Comparison of ENCODE assay signal across 28 cellular contexts in the genomic region with DNA sequence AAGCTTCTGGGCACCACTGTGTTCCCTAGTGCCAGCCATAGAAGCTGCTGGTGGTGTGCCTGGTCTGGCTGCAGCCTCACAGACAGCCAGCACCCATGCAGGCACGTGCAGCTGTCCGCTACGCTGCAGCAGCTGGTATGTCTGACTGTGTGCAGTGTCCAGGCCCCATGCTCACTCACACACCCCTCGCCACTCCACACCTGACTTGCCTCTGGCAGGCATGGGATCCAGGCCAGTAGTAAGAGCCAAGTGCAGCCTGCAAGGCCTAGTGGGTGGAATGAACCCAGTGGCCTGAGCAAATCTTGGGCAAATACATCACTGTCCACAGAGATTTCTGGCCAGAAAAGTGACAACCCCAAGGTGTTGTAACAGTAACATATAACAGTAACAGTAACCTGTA.
"Had no signal": no experiment of that assay in that cellular context is flagged by ENCODE, and none has a peak within 500 bp of the region (broad histone marks: within the 10 kb centered on the region; RNA-seq: fewer than 3 reads in every experiment).

No MANE protein-coding gene starts in this region.

- H3K4me2 ChIP-seq: neural progenitor cell had no signal

- H3K9me3 ChIP-seq: ovary, suprapubic skin, thoracic aorta, tibial artery, upper lobe of right lung had no signal

- H3K4me1 ChIP-seq: left lung, neural progenitor cell, sigmoid colon, suprapubic skin, tibial artery, upper lobe of right lung had no signal

- H3K27me3 ChIP-seq: left lung, ovary, sigmoid colon, suprapubic skin, tibial artery, upper lobe of right lung had no signal

- H3K27ac ChIP-seq: left lung, neural progenitor cell, ovary, sigmoid colon, suprapubic skin, thoracic aorta, tibial artery, upper lobe of right lung had no signal

- H3K4me1 Mint-ChIP-seq: mesothelial cell of epicardium; naive B cell; natural killer cell; nephron progenitor cell; neural progenitor cell; stimulated activated naive B cell treated with anti-CD40 and anti-IgM and Interleukin-4, amounts not matched to agents 10 μg/mL and 1 μg/mL and 100 μg/mL, for 72 hours had no signal

- H2AFZ ChIP-seq: neural progenitor cell had no signal

- H3K4me3 Mint-ChIP-seq: mesothelial cell of epicardium; naive B cell; natural killer cell; nephron progenitor cell; neural progenitor cell; stimulated activated naive B cell treated with anti-CD40 and anti-IgM and Interleukin-4, amounts not matched to agents 10 μg/mL and 1 μg/mL and 100 μg/mL, for 72 hours had no signal

- H3K36me3 ChIP-seq: left lung, neural progenitor cell, ovary, sigmoid colon, suprapubic skin, thoracic aorta, upper lobe of right lung had no signal

- ATAC-seq: left lung; natural killer cell; right cardiac atrium; stimulated activated naive B cell treated with anti-CD40 and anti-IgM and Interleukin-4, amounts not matched to agents 10 μg/mL and 1 μg/mL and 100 μg/mL, for 72 hours; stimulated activated naive CD8-positive, alpha-beta T cell treated with anti-CD3 and anti-CD28 coated beads, Interleukin-15, Interleukin-2, amounts not matched to agents 100 U/mL and 50 U/mL, for 24 hours had no signal

- H3K9ac ChIP-seq: neural progenitor cell had no signal

- H3K27ac Mint-ChIP-seq: mesothelial cell of epicardium; naive B cell; natural killer cell; nephron progenitor cell; neural progenitor cell; progenitor cell of endocrine pancreas; stimulated activated naive B cell treated with anti-CD40 and anti-IgM and Interleukin-4, amounts not matched to agents 10 μg/mL and 1 μg/mL and 100 μg/mL, for 72 hours had no signal

- H3K9me3 Mint-ChIP-seq: mesothelial cell of epicardium had no signal

- H3K36me3 Mint-ChIP-seq: natural killer cell, neural progenitor cell had no signal

- DNase-seq: head of caudate nucleus; hippocampal formation; kidney glomerular epithelial cell; left cardiac atrium; naive B cell; natural killer cell; nephron progenitor cell; ovary; retina; right cardiac atrium; sigmoid colon; small intestine; stimulated activated CD4-positive, alpha-beta T cell treated with anti-CD3 and anti-CD28 coated beads, Interleukin-1b, Interleukin-23, amount 100 ng/mL, for 48 hours; stimulated activated CD4-positive, alpha-beta T cell treated with anti-CD3 and anti-CD28 coated beads, Interleukin-2, amount 100 ng/mL, for 48 hours; stimulated activated CD4-positive, alpha-beta T cell treated with anti-CD3 and anti-CD28 coated beads, Interleukin-4, amount 100 ng/mL, for 4 hours; stimulated activated CD8-positive, alpha-beta memory T cell treated with anti-CD3 and anti-CD28 coated beads, Interleukin-4, amount 100 ng/mL, for 48 hours; stimulated activated naive B cell treated with anti-CD40 and anti-IgM and Interleukin-4, amounts not matched to agents 10 μg/mL and 1 μg/mL and 100 μg/mL, for 72 hours; stimulated activated naive CD8-positive, alpha-beta T cell treated with anti-CD3 and anti-CD28 coated beads, Interleukin-15, Interleukin-2, amounts not matched to agents 100 U/mL and 50 U/mL, for 24 hours; tibial artery; trophoblast cell; upper lobe of right lung had no signal

- H3K4me3 ChIP-seq: left lung, lung, neural progenitor cell, ovary, sigmoid colon, suprapubic skin, thoracic aorta, tibial artery, upper lobe of right lung had no signal
